ENCODE assay signal across 17 cellular contexts in genomic region chr7:137434530-137434929, GRCh38.
DNase-seq lines count a peak whose midpoint lies in the region; ATAC-seq and TF ChIP-seq lines count a peak whose summit lies in the region.
"Had no signal": no experiment of that assay in that cellular context is flagged by ENCODE, and none has a peak within 500 bp of the region (broad histone marks: within the 10 kb centered on the region; RNA-seq: fewer than 3 reads in every experiment).

No MANE protein-coding gene starts in this region.

- no peak for ATAC-seq in GM21447 (IDR thresholded peaks at IDR 0.05; ENCODE audit: unreplicated experiment)
- ATAC-seq: GM23338 had no signal

- no peak overlapping the region for H3K27ac ChIP-seq in coronary artery
- H3K27ac ChIP-seq: HL-60 had no signal

- TF ChIP-seq CTCF in brain (conservative IDR thresholded peaks at IDR 0.05) (no peak), nephron (IDR thresholded peaks at IDR 0.05; ENCODE audit: unreplicated experiment in 3 of 3) (no peak), coronary artery (IDR thresholded peaks at IDR 0.05) (no peak)

- H3K36me3 Mint-ChIP-seq in brain: peaks cover 8% of the 10 kb centered on the region
- no peaks in the 10 kb centered on the region for H3K36me3 Mint-ChIP-seq in nephron (ENCODE audit: low read depth)
- H3K36me3 Mint-ChIP-seq in activated T-helper 1 cell treated with anti-CD3 and anti-CD28 coated beads, Interleukin-12 subunit alpha, Interleukin-12 subunit beta, Interleukin-2, Interleukin-4 antibody, amounts not matched to agents 30 ng/mL and 10 ng/mL and 1 ng/mL, durations not matched to agents 14 hours and 24 hours and 36 hours (ENCODE audit: low read depth): no peaks in the 10 kb centered on the region
- H3K36me3 Mint-ChIP-seq: CD4-positive, CD25-positive, alpha-beta regulatory T cell; CD8-positive, alpha-beta memory T cell had no signal

- H3K4me1 Mint-ChIP-seq in brain: peaks cover 24% of the 10 kb centered on the region
- H3K4me1 Mint-ChIP-seq in nephron: peaks cover 10% of the 10 kb centered on the region
- no peaks in the 10 kb centered on the region for H3K4me1 Mint-ChIP-seq in activated T-helper 1 cell treated with anti-CD3 and anti-CD28 coated beads, Interleukin-12 subunit alpha, Interleukin-12 subunit beta, Interleukin-2, Interleukin-4 antibody, amounts not matched to agents 30 ng/mL and 10 ng/mL and 1 ng/mL, durations not matched to agents 14 hours and 24 hours and 36 hours (ENCODE audit: low read depth)
- H3K4me1 Mint-ChIP-seq: CD4-positive, CD25-positive, alpha-beta regulatory T cell; CD8-positive, alpha-beta memory T cell; GM23338 had no signal

- peak; percentile 48 for DNase-seq in COR-L47 (lab: John Stamatoyannopoulos, UW)
- peak; percentile 35 for DNase-seq in NCI-H146 (lab: John Stamatoyannopoulos, UW)
- DNase-seq in coronary artery (ENCODE audit: low spot score): no peak
- no peak for DNase-seq in stimulated activated naive CD4-positive, alpha-beta T cell treated with Interleukin-2 at 50 U/mL for 16 hours (lab: John Stamatoyannopoulos, UW)
- DNase-seq in activated T-helper 1 cell treated with anti-CD3 and anti-CD28 coated beads, Interleukin-12 subunit alpha, Interleukin-12 subunit beta, Interleukin-2, Interleukin-4 antibody, amounts not matched to agents 30 ng/mL and 10 ng/mL and 1 ng/mL, durations not matched to agents 14 hours and 24 hours and 36 hours (ENCODE audit: low spot score): no peak
- DNase-seq: ACHN; BE2C; C1 segment of cervical spinal cord; Caco-2; CD4-positive, CD25-positive, alpha-beta regulatory T cell; CD8-positive, alpha-beta memory T cell; HCEC 1CT had no signal

- peaks cover 2% of the 10 kb centered on the region for H3K27me3 Mint-ChIP-seq in brain
- H3K27me3 Mint-ChIP-seq in nephron (ENCODE audit: low read depth): no peaks in the 10 kb centered on the region
- H3K27me3 Mint-ChIP-seq in activated T-helper 1 cell treated with anti-CD3 and anti-CD28 coated beads, Interleukin-12 subunit alpha, Interleukin-12 subunit beta, Interleukin-2, Interleukin-4 antibody, amounts not matched to agents 30 ng/mL and 10 ng/mL and 1 ng/mL, durations not matched to agents 14 hours and 24 hours and 36 hours (ENCODE audit: insufficient read depth): no peaks in the 10 kb centered on the region
- H3K27me3 Mint-ChIP-seq: CD4-positive, CD25-positive, alpha-beta regulatory T cell; CD8-positive, alpha-beta memory T cell had no signal

- intact Hi-C loops in activated T-helper 1 cell treated with anti-CD3 and anti-CD28 coated beads, Interleukin-12 subunit alpha, Interleukin-12 subunit beta, Interleukin-2, Interleukin-4 antibody, amounts not matched to agents 30 ng/mL and 10 ng/mL and 1 ng/mL, durations not matched to agents 14 hours and 24 hours and 36 hours (cut with micrococcal nuclease): no loop called here

- H3K9me3 Mint-ChIP-seq in brain: peaks cover 0 to 5% (median 2%) of the 10 kb centered on the region in 5 experiments
- no peaks in the 10 kb centered on the region for H3K9me3 Mint-ChIP-seq in nephron
- no peaks in the 10 kb centered on the region for H3K9me3 Mint-ChIP-seq in activated T-helper 1 cell treated with anti-CD3 and anti-CD28 coated beads, Interleukin-12 subunit alpha, Interleukin-12 subunit beta, Interleukin-2, Interleukin-4 antibody, amounts not matched to agents 30 ng/mL and 10 ng/mL and 1 ng/mL, durations not matched to agents 14 hours and 24 hours and 36 hours
- H3K9me3 Mint-ChIP-seq: GM23338 had no signal

- H3K27ac Mint-ChIP-seq in brain (peak overlapping the region in 3 of 5 experiments; percentile 5 to 80 (median 52)), nephron (peak overlapping the region in 2 of 3 experiments; percentile 7 to 40)
- H3K27ac Mint-ChIP-seq in activated T-helper 1 cell treated with anti-CD3 and anti-CD28 coated beads, Interleukin-12 subunit alpha, Interleukin-12 subunit beta, Interleukin-2, Interleukin-4 antibody, amounts not matched to agents 30 ng/mL and 10 ng/mL and 1 ng/mL, durations not matched to agents 14 hours and 24 hours and 36 hours: no peak overlapping the region
- H3K27ac Mint-ChIP-seq: CD4-positive, CD25-positive, alpha-beta regulatory T cell; CD8-positive, alpha-beta memory T cell; GM23338 had no signal

- H3K4me3 Mint-ChIP-seq in brain (no peak overlapping the region), nephron (no peak overlapping the region)
- no peak overlapping the region for H3K4me3 Mint-ChIP-seq in activated T-helper 1 cell treated with anti-CD3 and anti-CD28 coated beads, Interleukin-12 subunit alpha, Interleukin-12 subunit beta, Interleukin-2, Interleukin-4 antibody, amounts not matched to agents 30 ng/mL and 10 ng/mL and 1 ng/mL, durations not matched to agents 14 hours and 24 hours and 36 hours
- H3K4me3 Mint-ChIP-seq: CD4-positive, CD25-positive, alpha-beta regulatory T cell; CD8-positive, alpha-beta memory T cell; GM23338 had no signal

- no peak overlapping the region for H3K4me3 ChIP-seq in coronary artery
- H3K4me3 ChIP-seq: GM23338 had no signal

Comparison
In these comparisons a context has a peak if more than half of its experiments do, and no peak if none do; other contexts are left out.
1. DNase-seq: peak in COR-L47 (single experiment) and NCI-H146 (single experiment); none in coronary artery (single experiment), stimulated activated naive CD4-positive, alpha-beta T cell treated with Interleukin-2 at 50 U/mL for 16 hours (single experiment) and activated T-helper 1 cell treated with anti-CD3 and anti-CD28 coated beads, Interleukin-12 subunit alpha, Interleukin-12 subunit beta, Interleukin-2, Interleukin-4 antibody, amounts not matched to agents 30 ng/mL and 10 ng/mL and 1 ng/mL, durations not matched to agents 14 hours and 24 hours and 36 hours (single experiment).